In the genomic region with DNA sequence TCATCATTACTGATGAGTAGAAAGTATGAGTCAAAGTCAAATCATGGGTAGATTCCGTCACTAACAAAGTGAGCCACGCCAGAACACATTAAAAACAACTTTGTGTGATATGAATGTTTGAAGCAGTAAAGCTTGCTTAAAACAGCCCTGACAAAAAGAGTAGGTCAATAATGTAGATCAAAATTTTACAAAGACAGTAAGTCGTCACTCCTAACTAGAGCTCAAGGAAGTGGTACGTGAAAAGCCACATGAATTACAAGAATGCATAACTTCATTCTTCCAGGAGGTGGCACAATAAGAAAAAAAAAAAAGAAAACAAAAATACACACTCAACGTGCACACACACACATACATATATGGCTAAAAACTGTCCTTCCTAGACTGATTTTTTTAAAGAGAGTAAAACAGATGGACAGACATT, we compare ENCODE assay signal across 8 cellular contexts.
DNase-seq lines count a peak whose midpoint lies in the region; ATAC-seq and FAIRE-seq lines count a peak whose summit lies in the region.

No MANE protein-coding gene starts in this region.

- no peaks in the 10 kb centered on the region for H3K9me3 ChIP-seq in SJSA1 (replicated peaks)
- no peaks in the 10 kb centered on the region for H3K9me3 ChIP-seq in small intestine (ENCODE audit: control insufficient read depth, low read depth)

- H3K27ac ChIP-seq in SJSA1 (peak overlapping the region; percentile 87), epithelial cell of prostate (peak overlapping the region; percentile 11), small intestine (ENCODE audit: low read depth in 1 of 2, low read length in 1 of 2) (no peak overlapping the region)

- no peak for FAIRE-seq in small intestine (lab: Jason Lieb, UNC)

- ATAC-seq in GM19438 (IDR thresholded peaks at IDR 0.05; ENCODE audit: low read depth, unreplicated experiment) (peak; percentile 84), HG03432 (IDR thresholded peaks at IDR 0.05; ENCODE audit: unreplicated experiment) (peak; percentile 93)

- H3K27me3 ChIP-seq in SJSA1 (replicated peaks) (no peaks in the 10 kb centered on the region), small intestine (ENCODE audit: control insufficient read depth in 2 of 2, insufficient read depth in 2 of 2, low read length in 2 of 2) (no peaks in the 10 kb centered on the region)

- WGBS in small intestine, 3 donors, result 34 to 41% (median 39%) methylated on average over 5 of the region's 5 CpGs

- H3K4me3 ChIP-seq in SJSA1, result no peak overlapping the region
- H3K4me3 ChIP-seq in small intestine (ENCODE audit: low read depth in 1 of 2, low read length in 2 of 2), result no peak overlapping the region

- H3K4me1 ChIP-seq in SJSA1 (replicated peaks), result peaks cover 18% of the 10 kb centered on the region
- H3K4me1 ChIP-seq in small intestine (ENCODE audit: control insufficient read depth in 2 of 2, insufficient read depth in 1 of 2, low read depth in 1 of 2, low read length in 1 of 2), result no peaks in the 10 kb centered on the region

- H3K36me3 ChIP-seq in SJSA1, result no peaks in the 10 kb centered on the region
- H3K36me3 ChIP-seq in small intestine (ENCODE audit: control insufficient read depth in 2 of 2, insufficient read depth in 2 of 2, low read length in 2 of 2), result no peaks in the 10 kb centered on the region

- DNase-seq in DMS 273 (lab: John Stamatoyannopoulos, UW; ENCODE audit: unreplicated experiment) (peak; percentile 22), DMS 273 treated with DMSO at 0.1 percent for 48 hours (lab: John Stamatoyannopoulos, UW) (no peak), SJSA1 (ENCODE audit: low read depth in 1 of 2, low spot score in 2 of 2) (peak in 1 of 2 experiments; percentile 84), epithelial cell of prostate (ENCODE audit: low read depth, low spot score) (peak; percentile 10), small intestine (peak; percentile 43), NCI-H748 treated with DMSO at 0.1 percent for 48 hours (lab: John Stamatoyannopoulos, UW) (no peak)

Comparison
In these comparisons a context has a peak if more than half of its experiments do, and no peak if none do; other contexts are left out.
1. DNase-seq: peak in DMS 273 (single experiment), epithelial cell of prostate (single experiment) and small intestine (single experiment); none in DMS 273 treated with DMSO at 0.1 percent for 48 hours (single experiment) and NCI-H748 treated with DMSO at 0.1 percent for 48 hours (single experiment).
2. H3K27ac ChIP-seq: peak in SJSA1 (single experiment) and epithelial cell of prostate (single experiment); none in small intestine (0 of 2).